ENCODE assay signal across 1 cellular context in the genomic region with DNA sequence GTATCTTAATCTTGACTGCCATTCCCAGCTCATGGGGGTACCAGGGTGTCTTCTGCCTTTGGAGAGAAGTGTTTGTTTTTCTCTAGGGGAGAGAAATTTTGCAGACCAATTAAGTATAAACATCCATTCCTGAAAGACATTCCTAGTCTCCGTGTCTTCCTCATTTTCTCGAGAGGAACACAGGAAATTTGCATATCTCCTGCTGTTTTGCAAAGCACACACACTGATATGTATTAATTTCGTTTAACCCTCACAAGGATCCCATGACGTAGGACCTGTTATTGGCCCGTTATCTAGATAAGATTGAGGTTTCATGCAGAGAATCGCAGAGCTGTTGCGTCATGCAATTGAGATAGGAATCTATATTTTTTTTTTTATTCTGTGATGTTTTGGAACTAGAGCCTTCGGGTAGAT.
TF ChIP-seq lines count a peak whose summit lies in the region.

No MANE protein-coding gene starts in this region.

TF ChIP-seq in HEK293, 187 proteins besides CTCF, POLR2A, EP300 and RAD21 (continued from another document):
- TF ChIP-seq, protein P1, sequence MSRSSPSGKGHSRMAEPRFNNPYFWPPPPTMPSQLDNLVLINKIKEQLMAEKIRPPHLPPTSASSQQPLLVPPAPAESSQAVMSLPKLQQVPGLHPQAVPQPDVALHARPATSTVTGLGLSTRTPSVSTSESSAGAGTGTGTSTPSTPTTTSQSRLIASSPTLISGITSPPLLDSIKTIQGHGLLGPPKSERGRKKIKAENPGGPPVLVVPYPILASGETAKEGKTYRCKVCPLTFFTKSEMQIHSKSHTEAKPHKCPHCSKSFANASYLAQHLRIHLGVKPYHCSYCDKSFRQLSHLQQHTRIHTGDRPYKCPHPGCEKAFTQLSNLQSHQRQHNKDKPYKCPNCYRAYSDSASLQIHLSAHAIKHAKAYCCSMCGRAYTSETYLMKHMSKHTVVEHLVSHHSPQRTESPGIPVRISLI (tag by site-specific recombination; IDR thresholded peaks at IDR 0.05), result peak; percentile 60; the same call in 1 of the 2 replicates
- no peak for TF ChIP-seq ZNF175 (tag by site-specific recombination; IDR thresholded peaks at IDR 0.05)
- TF ChIP-seq SCRT2 (tag by site-specific recombination; IDR thresholded peaks at IDR 0.05), result peak; percentile 28; the same call in 1 of the 2 replicates
- TF ChIP-seq, protein P2, sequence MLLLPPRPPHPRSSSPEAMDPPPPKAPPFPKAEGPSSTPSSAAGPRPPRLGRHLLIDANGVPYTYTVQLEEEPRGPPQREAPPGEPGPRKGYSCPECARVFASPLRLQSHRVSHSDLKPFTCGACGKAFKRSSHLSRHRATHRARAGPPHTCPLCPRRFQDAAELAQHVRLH (tag by site-specific recombination; IDR thresholded peaks at IDR 0.05), result peak; percentile 31; the same call in 1 of the 2 replicates
- no peak for TF ChIP-seq TCF7L2 (IDR thresholded peaks at IDR 0.05; ENCODE audit: borderline replicate concordance, low read depth, low read length)
- TF ChIP-seq ZNF629 (tag by site-specific recombination; IDR thresholded peaks at IDR 0.05), result peak; percentile 96
- TF ChIP-seq SALL2 (tag by site-specific recombination; IDR thresholded peaks at IDR 0.05; ENCODE audit: borderline replicate concordance), result no peak
- TF ChIP-seq ZBTB7A (tag by site-specific recombination; IDR thresholded peaks at IDR 0.05; ENCODE audit: low read depth), result no peak
- peak; percentile 71 for TF ChIP-seq KLF10 (tag by site-specific recombination; IDR thresholded peaks at IDR 0.05)
- TF ChIP-seq ZNF585B (tag by site-specific recombination; IDR thresholded peaks at IDR 0.05), result no peak
- peak; percentile 58; the same call in 1 of the 2 replicates for TF ChIP-seq SP7 (tag by site-specific recombination; IDR thresholded peaks at IDR 0.05)
- TF ChIP-seq, protein P3, sequence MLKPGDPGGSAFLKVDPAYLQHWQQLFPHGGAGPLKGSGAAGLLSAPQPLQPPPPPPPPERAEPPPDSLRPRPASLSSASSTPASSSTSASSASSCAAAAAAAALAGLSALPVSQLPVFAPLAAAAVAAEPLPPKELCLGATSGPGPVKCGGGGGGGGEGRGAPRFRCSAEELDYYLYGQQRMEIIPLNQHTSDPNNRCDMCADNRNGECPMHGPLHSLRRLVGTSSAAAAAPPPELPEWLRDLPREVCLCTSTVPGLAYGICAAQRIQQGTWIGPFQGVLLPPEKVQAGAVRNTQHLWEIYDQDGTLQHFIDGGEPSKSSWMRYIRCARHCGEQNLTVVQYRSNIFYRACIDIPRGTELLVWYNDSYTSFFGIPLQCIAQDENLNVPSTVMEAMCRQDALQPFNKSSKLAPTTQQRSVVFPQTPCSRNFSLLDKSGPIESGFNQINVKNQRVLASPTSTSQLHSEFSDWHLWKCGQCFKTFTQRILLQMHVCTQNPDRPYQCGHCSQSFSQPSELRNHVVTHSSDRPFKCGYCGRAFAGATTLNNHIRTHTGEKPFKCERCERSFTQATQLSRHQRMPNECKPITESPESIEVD (tag by site-specific recombination; IDR thresholded peaks at IDR 0.05), result peak; percentile 65
- TF ChIP-seq ZBTB21 (tag by site-specific recombination; IDR thresholded peaks at IDR 0.05), result peak; percentile 93
- TF ChIP-seq, protein P4, sequence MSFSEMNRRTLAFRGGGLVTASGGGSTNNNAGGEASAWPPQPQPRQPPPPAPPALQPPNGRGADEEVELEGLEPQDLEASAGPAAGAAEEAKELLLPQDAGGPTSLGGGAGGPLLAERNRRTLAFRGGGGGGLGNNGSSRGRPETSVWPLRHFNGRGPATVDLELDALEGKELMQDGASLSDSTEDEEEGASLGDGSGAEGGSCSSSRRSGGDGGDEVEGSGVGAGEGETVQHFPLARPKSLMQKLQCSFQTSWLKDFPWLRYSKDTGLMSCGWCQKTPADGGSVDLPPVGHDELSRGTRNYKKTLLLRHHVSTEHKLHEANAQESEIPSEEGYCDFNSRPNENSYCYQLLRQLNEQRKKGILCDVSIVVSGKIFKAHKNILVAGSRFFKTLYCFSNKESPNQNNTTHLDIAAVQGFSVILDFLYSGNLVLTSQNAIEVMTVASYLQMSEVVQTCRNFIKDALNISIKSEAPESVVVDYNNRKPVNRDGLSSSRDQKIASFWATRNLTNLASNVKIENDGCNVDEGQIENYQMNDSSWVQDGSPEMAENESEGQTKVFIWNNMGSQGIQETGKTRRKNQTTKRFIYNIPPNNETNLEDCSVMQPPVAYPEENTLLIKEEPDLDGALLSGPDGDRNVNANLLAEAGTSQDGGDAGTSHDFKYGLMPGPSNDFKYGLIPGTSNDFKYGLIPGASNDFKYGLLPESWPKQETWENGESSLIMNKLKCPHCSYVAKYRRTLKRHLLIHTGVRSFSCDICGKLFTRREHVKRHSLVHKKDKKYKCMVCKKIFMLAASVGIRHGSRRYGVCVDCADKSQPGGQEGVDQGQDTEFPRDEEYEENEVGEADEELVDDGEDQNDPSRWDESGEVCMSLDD (tag by site-specific recombination; IDR thresholded peaks at IDR 0.05), result no peak
- TF ChIP-seq, protein P5, sequence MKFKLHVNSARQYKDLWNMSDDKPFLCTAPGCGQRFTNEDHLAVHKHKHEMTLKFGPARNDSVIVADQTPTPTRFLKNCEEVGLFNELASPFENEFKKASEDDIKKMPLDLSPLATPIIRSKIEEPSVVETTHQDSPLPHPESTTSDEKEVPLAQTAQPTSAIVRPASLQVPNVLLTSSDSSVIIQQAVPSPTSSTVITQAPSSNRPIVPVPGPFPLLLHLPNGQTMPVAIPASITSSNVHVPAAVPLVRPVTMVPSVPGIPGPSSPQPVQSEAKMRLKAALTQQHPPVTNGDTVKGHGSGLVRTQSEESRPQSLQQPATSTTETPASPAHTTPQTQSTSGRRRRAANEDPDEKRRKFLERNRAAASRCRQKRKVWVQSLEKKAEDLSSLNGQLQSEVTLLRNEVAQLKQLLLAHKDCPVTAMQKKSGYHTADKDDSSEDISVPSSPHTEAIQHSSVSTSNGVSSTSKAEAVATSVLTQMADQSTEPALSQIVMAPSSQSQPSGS (tag by site-specific recombination; IDR thresholded peaks at IDR 0.05; ENCODE audit: low read depth), result peak; percentile 82
- TF ChIP-seq TRIM28 (IDR thresholded peaks at IDR 0.05; ENCODE audit: borderline replicate concordance, low read length), result 0 out of 2 replicates have a peak, but pooled peaks have one; percentile 32
- TF ChIP-seq ZNF660 (tag by site-specific recombination; IDR thresholded peaks at IDR 0.05), result peak; percentile 44; the same call in 1 of the 2 replicates
- TF ChIP-seq OVOL3 (tag by site-specific recombination; IDR thresholded peaks at IDR 0.05), result peak; percentile 81; the same call in 1 of the 2 replicates
- 0 out of 2 replicates have a peak, but pooled peaks have one; percentile 26 for TF ChIP-seq SCRT1 (tag by site-specific recombination; IDR thresholded peaks at IDR 0.05; ENCODE audit: borderline replicate concordance)
- TF ChIP-seq, protein P6, sequence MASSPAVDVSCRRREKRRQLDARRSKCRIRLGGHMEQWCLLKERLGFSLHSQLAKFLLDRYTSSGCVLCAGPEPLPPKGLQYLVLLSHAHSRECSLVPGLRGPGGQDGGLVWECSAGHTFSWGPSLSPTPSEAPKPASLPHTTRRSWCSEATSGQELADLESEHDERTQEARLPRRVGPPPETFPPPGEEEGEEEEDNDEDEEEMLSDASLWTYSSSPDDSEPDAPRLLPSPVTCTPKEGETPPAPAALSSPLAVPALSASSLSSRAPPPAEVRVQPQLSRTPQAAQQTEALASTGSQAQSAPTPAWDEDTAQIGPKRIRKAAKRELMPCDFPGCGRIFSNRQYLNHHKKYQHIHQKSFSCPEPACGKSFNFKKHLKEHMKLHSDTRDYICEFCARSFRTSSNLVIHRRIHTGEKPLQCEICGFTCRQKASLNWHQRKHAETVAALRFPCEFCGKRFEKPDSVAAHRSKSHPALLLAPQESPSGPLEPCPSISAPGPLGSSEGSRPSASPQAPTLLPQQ (tag by site-specific recombination; IDR thresholded peaks at IDR 0.05), result peak; percentile 47; the same call in 1 of the 2 replicates
- peak; percentile 65 for TF ChIP-seq ZIC2 (tag by site-specific recombination; IDR thresholded peaks at IDR 0.05)
- TF ChIP-seq, protein P7, sequence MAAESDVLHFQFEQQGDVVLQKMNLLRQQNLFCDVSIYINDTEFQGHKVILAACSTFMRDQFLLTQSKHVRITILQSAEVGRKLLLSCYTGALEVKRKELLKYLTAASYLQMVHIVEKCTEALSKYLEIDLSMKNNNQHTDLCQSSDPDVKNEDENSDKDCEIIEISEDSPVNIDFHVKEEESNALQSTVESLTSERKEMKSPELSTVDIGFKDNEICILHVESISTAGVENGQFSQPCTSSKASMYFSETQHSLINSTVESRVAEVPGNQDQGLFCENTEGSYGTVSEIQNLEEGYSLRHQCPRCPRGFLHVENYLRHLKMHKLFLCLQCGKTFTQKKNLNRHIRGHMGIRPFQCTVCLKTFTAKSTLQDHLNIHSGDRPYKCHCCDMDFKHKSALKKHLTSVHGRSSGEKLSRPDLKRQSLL (tag by site-specific recombination; IDR thresholded peaks at IDR 0.05), result 0 out of 2 replicates have a peak, but pooled peaks have one; percentile 33
- TF ChIP-seq ZNF529 (tag by site-specific recombination; IDR thresholded peaks at IDR 0.05; ENCODE audit: insufficient replicate concordance), result no peak
- TF ChIP-seq, protein P8, sequence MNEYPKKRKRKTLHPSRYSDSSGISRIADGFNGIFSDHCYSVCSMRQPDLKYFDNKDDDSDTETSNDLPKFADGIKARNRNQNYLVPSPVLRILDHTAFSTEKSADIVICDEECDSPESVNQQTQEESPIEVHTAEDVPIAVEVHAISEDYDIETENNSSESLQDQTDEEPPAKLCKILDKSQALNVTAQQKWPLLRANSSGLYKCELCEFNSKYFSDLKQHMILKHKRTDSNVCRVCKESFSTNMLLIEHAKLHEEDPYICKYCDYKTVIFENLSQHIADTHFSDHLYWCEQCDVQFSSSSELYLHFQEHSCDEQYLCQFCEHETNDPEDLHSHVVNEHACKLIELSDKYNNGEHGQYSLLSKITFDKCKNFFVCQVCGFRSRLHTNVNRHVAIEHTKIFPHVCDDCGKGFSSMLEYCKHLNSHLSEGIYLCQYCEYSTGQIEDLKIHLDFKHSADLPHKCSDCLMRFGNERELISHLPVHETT (tag by site-specific recombination; IDR thresholded peaks at IDR 0.05), result peak; percentile 18; the same call in 1 of the 2 replicates
- peak; percentile 25; the same call in 1 of the 2 replicates for TF ChIP-seq IKZF3 (tag by site-specific recombination; IDR thresholded peaks at IDR 0.05)
- TF ChIP-seq GLIS1 (tag by site-specific recombination; IDR thresholded peaks at IDR 0.05), result peak; percentile 51; the same call in 1 of the 2 replicates
- TF ChIP-seq ZNF530 (tag by site-specific recombination; IDR thresholded peaks at IDR 0.05; ENCODE audit: low read depth), result no peak
- TF ChIP-seq ZNF747 (tag by site-specific recombination; IDR thresholded peaks at IDR 0.05), result no peak
- no peak for TF ChIP-seq FEZF1 (tag by site-specific recombination; IDR thresholded peaks at IDR 0.05)
- no peak for TF ChIP-seq ZNF707 (tag by site-specific recombination; IDR thresholded peaks at IDR 0.05)
- TF ChIP-seq ZNF366 (tag by site-specific recombination; conservative IDR thresholded peaks at IDR 0.05), result peak; percentile 56; the same call in 1 of the 2 replicates
- TF ChIP-seq, protein P9, sequence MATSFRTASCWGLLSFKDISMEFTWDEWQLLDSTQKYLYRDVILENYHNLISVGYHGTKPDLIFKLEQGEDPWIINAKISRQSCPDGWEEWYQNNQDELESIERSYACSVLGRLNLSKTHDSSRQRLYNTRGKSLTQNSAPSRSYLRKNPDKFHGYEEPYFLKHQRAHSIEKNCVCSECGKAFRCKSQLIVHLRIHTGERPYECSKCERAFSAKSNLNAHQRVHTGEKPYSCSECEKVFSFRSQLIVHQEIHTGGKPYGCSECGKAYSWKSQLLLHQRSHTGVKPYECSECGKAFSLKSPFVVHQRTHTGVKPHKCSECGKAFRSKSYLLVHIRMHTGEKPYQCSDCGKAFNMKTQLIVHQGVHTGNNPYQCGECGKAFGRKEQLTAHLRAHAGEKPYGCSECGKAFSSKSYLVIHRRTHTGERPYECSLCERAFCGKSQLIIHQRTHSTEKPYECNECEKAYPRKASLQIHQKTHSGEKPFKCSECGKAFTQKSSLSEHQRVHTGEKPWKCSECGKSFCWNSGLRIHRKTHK (tag by site-specific recombination; IDR thresholded peaks at IDR 0.05), result no peak
- TF ChIP-seq, protein P10, sequence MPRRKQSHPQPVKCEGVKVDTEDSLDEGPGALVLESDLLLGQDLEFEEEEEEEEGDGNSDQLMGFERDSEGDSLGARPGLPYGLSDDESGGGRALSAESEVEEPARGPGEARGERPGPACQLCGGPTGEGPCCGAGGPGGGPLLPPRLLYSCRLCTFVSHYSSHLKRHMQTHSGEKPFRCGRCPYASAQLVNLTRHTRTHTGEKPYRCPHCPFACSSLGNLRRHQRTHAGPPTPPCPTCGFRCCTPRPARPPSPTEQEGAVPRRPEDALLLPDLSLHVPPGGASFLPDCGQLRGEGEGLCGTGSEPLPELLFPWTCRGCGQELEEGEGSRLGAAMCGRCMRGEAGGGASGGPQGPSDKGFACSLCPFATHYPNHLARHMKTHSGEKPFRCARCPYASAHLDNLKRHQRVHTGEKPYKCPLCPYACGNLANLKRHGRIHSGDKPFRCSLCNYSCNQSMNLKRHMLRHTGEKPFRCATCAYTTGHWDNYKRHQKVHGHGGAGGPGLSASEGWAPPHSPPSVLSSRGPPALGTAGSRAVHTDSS (tag by site-specific recombination; IDR thresholded peaks at IDR 0.05), result no peak
- TF ChIP-seq ZNF302 (tag by site-specific recombination; IDR thresholded peaks at IDR 0.05; ENCODE audit: low read depth), result no peak
- TF ChIP-seq, protein P11, sequence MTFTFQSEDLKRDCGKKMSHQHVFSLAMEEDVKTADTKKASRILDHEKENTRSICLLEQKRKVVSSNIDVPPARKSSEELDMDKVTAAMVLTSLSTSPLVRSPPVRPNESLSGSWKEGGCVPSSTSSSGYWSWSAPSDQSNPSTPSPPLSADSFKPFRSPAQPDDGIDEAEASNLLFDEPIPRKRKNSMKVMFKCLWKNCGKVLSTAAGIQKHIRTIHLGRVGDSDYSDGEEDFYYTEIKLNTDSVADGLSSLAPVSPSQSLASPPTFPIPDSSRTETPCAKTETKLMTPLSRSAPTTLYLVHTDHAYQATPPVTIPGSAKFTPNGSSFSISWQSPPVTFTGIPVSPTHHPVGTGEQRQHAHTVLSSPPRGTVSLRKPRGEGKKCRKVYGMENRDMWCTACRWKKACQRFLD (tag by site-specific recombination; IDR thresholded peaks at IDR 0.05), result no peak
- 0 out of 2 replicates have a peak, but pooled peaks have one; percentile 29 for TF ChIP-seq ZNF391 (tag by site-specific recombination; IDR thresholded peaks at IDR 0.05; ENCODE audit: borderline replicate concordance, low read depth)
- peak; percentile 60; the same call in 1 of the 2 replicates for TF ChIP-seq ZNF843 (tag by site-specific recombination; IDR thresholded peaks at IDR 0.05)
- TF ChIP-seq SETDB1 (IDR thresholded peaks at IDR 0.05; ENCODE audit: insufficient read length, low read length), result no peak
- TF ChIP-seq ZNF514 (tag by site-specific recombination; IDR thresholded peaks at IDR 0.05), result no peak
- no peak for TF ChIP-seq ZNF324 (tag by site-specific recombination; IDR thresholded peaks at IDR 0.05)
- TF ChIP-seq, protein P12, sequence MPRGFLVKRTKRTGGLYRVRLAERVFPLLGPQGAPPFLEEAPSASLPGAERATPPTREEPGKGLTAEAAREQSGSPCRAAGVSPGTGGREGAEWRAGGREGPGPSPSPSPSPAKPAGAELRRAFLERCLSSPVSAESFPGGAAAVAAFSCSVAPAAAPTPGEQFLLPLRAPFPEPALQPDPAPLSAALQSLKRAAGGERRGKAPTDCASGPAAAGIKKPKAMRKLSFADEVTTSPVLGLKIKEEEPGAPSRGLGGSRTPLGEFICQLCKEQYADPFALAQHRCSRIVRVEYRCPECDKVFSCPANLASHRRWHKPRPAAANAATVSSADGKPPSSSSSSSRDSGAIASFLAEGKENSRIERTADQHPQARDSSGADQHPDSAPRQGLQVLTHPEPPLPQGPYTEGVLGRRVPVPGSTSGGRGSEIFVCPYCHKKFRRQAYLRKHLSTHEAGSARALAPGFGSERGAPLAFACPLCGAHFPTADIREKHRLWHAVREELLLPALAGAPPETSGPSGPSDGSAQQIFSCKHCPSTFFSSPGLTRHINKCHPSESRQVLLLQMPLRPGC (tag by site-specific recombination; IDR thresholded peaks at IDR 0.05), result peak; percentile 26; the same call in 1 of the 2 replicates
